9 cellular contexts compared by ENCODE assay signal in the genomic region with DNA sequence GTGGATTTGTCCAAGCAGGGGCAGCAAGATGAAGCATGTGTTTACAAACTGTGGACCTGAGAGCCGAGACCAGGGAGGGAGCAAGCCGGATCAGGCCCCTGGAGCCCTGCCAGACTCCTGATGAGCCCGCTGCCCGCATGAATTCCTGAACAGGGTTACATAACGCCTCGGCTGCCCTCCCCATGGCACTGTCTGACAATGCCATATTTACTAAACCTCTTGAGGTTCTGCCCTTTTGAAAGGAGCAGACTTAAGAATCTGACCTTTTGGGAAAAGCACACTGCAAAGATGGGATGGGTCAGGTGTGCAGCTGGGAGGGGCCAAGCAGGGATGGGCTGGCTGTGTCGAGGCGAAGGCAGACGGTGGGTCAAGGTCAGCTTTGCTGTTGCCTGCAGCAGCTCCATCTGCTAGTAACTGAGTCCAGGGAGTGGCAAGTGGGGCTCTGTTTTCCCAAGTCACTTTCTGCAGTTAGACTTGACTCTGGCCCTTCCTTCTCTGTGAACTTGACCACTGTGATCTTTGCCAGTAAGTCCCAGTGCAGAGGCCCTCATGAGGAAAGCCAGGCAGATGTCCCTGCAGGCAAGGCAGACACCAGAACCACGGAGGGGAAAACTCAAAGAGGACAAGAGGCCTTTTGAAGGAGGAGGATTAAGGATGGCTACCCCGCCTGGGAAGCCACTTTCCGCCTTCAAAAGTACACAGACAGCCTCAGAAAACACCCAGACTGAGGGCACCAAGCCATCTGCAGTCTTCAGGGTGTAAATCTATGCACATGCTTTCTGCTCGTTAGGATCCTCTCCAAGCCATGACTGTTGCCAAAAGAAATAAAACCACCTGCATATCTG.
A peak's percentile ranks its signal among the peaks of the same experiment; 100 is the strongest.
DNase-seq lines count a peak whose midpoint lies in the region; ATAC-seq and TF ChIP-seq lines count a peak whose summit lies in the region.
"Had no signal": no experiment of that assay in that cellular context is flagged by ENCODE, and none has a peak within 500 bp of the region (broad histone marks: within the 10 kb centered on the region; RNA-seq: fewer than 3 reads in every experiment).

No MANE protein-coding gene starts in this region.

- H3K4me3 ChIP-seq in cardiac fibroblast (replicated peaks in 1 of 2; ENCODE audit: low read depth in 2 of 2, low read length in 2 of 2) (no peak overlapping the region), spleen (no peak overlapping the region), MM.1S (ENCODE audit: low read length) (no peak overlapping the region)

- WGBS in spleen, 5 donors: 62 to 83% (median 75%) methylated on average over 11 to 13 of the region's 13 CpGs

- no peak for TF ChIP-seq CTCF in cardiac fibroblast (IDR thresholded peaks at IDR 0.05; ENCODE audit: low read depth, low read length)
- no peak for TF ChIP-seq CTCF in spleen (IDR thresholded peaks at IDR 0.05 in 8 of 11, conservative IDR thresholded peaks at IDR 0.05 in 3 of 11)
- no peak for TF ChIP-seq CTCF in MM.1S (IDR thresholded peaks at IDR 0.05; ENCODE audit: low read length)

- H4K20me1 ChIP-seq in MM.1S (ENCODE audit: insufficient read depth, low read length): peaks cover 14% of the 10 kb centered on the region

- no peak overlapping the region for H3K27ac Mint-ChIP-seq in activated naive CD4-positive, alpha-beta T cell treated with anti-CD3 and anti-CD28 coated beads, Interleukin-2, amount 50 U/mL, for 72 hours

- H3K79me2 ChIP-seq in MM.1S (ENCODE audit: low read length): peaks cover 85% of the 10 kb centered on the region

- no peaks in the 10 kb centered on the region for H3K9me3 Mint-ChIP-seq in activated naive CD4-positive, alpha-beta T cell treated with anti-CD3 and anti-CD28 coated beads, Interleukin-2, amount 50 U/mL, for 72 hours

- intact Hi-C loops in spleen (cut with DNase I; ENCODE audit: low total_unique reads): no loop called here

- peak; percentile 77 for DNase-seq in HPDE6-E6E7 (ENCODE audit: extremely low spot score)
- DNase-seq in cardiac fibroblast (ENCODE audit: low read depth in 2 of 2): peak; percentile 24 to 54
- DNase-seq in kidney tubule cell (ENCODE audit: low spot score): peak; percentile 66
- no peak for DNase-seq in spleen
- DNase-seq in NCI-H2196 treated with DMSO at 0.1 percent for 48 hours (lab: John Stamatoyannopoulos, UW; ENCODE audit: unreplicated experiment): no peak
- DNase-seq in activated CD4-positive, alpha-beta T cell treated with anti-CD3 and anti-CD28 coated beads, Interleukin-2, amount 50 U/mL, for 48 hours: no peak
- DNase-seq in activated naive CD4-positive, alpha-beta T cell treated with anti-CD3 and anti-CD28 coated beads, Interleukin-2, amount 50 U/mL, for 72 hours (ENCODE audit: low spot score in 2 of 2): no peak
- DNase-seq in MM.1S: no peak
- DNase-seq: stimulated activated CD4-positive, alpha-beta T cell treated with anti-CD3 and anti-CD28 coated beads, Interleukin-4, amount 100 ng/mL, for 24 hours had no signal

- no peaks in the 10 kb centered on the region for H3K9me2 ChIP-seq in MM.1S (replicated peaks; ENCODE audit: insufficient read depth, low read length)

- 0 out of 2 replicates have a peak, but pooled peaks cover 6% of the 10 kb centered on the region for H3F3A ChIP-seq in MM.1S (ENCODE audit: insufficient read depth, low read length)

- H3K4me1 ChIP-seq in spleen (peaks cover 0 to 23% (median 8%) of the 10 kb centered on the region in 6 donors), MM.1S (ENCODE audit: low read length) (no peaks in the 10 kb centered on the region)

- no peaks in the 10 kb centered on the region for H3K9me3 ChIP-seq in spleen
- no peaks in the 10 kb centered on the region for H3K9me3 ChIP-seq in MM.1S (replicated peaks; ENCODE audit: insufficient read depth, low read length)

- no peak for ATAC-seq in activated naive CD4-positive, alpha-beta T cell treated with anti-CD3 and anti-CD28 coated beads, Interleukin-2, amount 50 U/mL, for 72 hours

- TF ChIP-seq POLR2A in spleen (IDR thresholded peaks at IDR 0.05): no peak

- H3K27ac ChIP-seq in spleen: peak overlapping the region in 6 of 8 donors; percentile 5 to 45 (median 32)
- no peak overlapping the region for H3K27ac ChIP-seq in MM.1S (ENCODE audit: low read length)

- H2AFZ ChIP-seq in MM.1S (ENCODE audit: low read length): no peak overlapping the region

- H3K36me3 Mint-ChIP-seq in activated naive CD4-positive, alpha-beta T cell treated with anti-CD3 and anti-CD28 coated beads, Interleukin-2, amount 50 U/mL, for 72 hours: no peaks in the 10 kb centered on the region

- H3K36me3 ChIP-seq in spleen: peaks cover 0 to 100% (median 31%) of the 10 kb centered on the region in 6 donors
- H3K36me3 ChIP-seq in MM.1S (replicated peaks; ENCODE audit: insufficient read depth, low read length): peaks cover 34% of the 10 kb centered on the region

- H3K9ac ChIP-seq in MM.1S (ENCODE audit: low read length): no peak overlapping the region

- H3K27me3 ChIP-seq in spleen (replicated peaks in 1 of 7) (no peaks in the 10 kb centered on the region), MM.1S (replicated peaks; ENCODE audit: insufficient read depth, low read length) (no peaks in the 10 kb centered on the region)

- H3K4me2 ChIP-seq in MM.1S (ENCODE audit: low read depth, low read length): no peak overlapping the region

Comparison
In these comparisons a context has a peak if more than half of its experiments do, and no peak if none do; other contexts are left out.
1. DNase-seq: peak in HPDE6-E6E7 (single experiment), cardiac fibroblast (2 of 2) and kidney tubule cell (single experiment); none in spleen (single experiment), NCI-H2196 treated with DMSO at 0.1 percent for 48 hours (single experiment), activated CD4-positive, alpha-beta T cell treated with anti-CD3 and anti-CD28 coated beads, Interleukin-2, amount 50 U/mL, for 48 hours (0 of 2), activated naive CD4-positive, alpha-beta T cell treated with anti-CD3 and anti-CD28 coated beads, Interleukin-2, amount 50 U/mL, for 72 hours (0 of 2) and MM.1S (single experiment).